In the genomic region with DNA sequence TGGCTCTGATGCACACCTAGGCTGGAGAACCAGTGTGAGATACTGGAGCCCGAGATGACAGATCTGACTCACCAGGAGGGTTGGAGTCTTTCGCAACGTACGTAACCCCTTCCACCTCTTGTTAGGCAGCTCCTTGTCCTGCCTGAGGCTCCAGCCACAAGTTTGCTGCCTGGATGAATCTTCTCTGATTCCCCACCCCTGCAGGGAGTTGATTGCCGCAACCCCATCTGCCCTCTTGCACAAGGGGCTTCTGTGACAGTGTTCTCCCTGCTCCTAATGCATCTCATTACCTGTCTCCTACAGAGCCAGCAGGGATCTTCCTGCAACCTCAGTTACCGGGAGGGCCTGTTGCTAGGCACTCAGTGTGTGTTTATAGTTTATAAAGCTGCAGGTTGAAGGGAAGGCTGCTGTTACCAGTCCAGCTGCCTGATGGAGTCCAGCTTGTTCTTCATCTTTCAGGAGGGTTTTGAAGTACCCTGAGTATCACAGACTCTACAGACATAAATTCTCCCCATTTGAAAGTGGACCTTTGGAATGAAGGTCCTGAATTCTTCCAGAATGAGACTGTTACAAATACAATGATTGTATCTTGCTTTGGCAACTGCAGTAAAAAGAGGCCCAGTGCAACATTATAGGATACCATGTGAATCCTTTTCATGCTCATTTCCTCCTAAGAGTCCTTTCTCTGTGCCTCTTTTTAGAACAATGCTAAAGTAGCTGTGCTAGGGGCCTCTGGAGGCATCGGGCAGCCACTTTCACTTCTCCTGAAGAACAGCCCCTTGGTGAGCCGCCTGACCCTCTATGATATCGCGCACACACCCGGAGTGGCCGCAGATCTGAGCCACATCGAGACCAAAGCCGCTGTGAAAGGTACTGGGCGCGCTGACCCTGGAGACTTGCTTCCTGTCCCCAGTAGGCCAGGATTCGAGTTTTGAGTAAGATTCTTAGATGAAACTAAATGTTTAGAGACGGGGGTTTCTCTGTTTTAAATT, we compare ENCODE assay signal across 10 cellular contexts. TPM values are rescaled to one million over a fixed set of nuclear protein-coding genes. Genes with fewer than 3 reads are reported as not detected.
A peak's percentile ranks its signal among the peaks of the same experiment; 100 is the strongest.
DNase-seq lines count a peak whose midpoint lies in the region; ATAC-seq, FAIRE-seq and TF ChIP-seq lines count a peak whose summit lies in the region.
"Had no signal": no experiment of that assay in that cellular context is flagged by ENCODE, and none has a peak within 500 bp of the region (broad histone marks: within the 10 kb centered on the region; RNA-seq: fewer than 3 reads in every experiment).

No MANE protein-coding gene starts in this region.

- peaks cover 73% of the 10 kb centered on the region for H4K20me1 ChIP-seq in smooth muscle cell (ENCODE audit: low read depth)

- H3K27ac ChIP-seq in foreskin keratinocyte (no peak overlapping the region), smooth muscle cell (ENCODE audit: low read depth) (peak overlapping the region; percentile 67)

- H3K9me3 ChIP-seq in smooth muscle cell (replicated peaks; ENCODE audit: low read depth), result no peaks in the 10 kb centered on the region

- peaks cover 3% of the 10 kb centered on the region for H3F3A ChIP-seq in smooth muscle cell (ENCODE audit: low read depth)

- peak; percentile 92 for ATAC-seq in foreskin keratinocyte
- ATAC-seq: HCT116, T-cell had no signal

- H3K79me2 ChIP-seq in smooth muscle cell (ENCODE audit: low read depth), result peaks cover 62% of the 10 kb centered on the region

- WGBS in smooth muscle cell (ENCODE audit: low lambda C conversion rate), result 86% methylated on average over 18 of the region's 18 CpGs

- H3K27me3 ChIP-seq in foreskin keratinocyte (no peaks in the 10 kb centered on the region), smooth muscle cell (ENCODE audit: low read depth) (no peaks in the 10 kb centered on the region)

- H3K4me2 ChIP-seq in smooth muscle cell, result no peak overlapping the region

- H3K9ac ChIP-seq in smooth muscle cell (ENCODE audit: low read depth), result no peak overlapping the region

- no peak overlapping the region for H2AFZ ChIP-seq in smooth muscle cell (ENCODE audit: low read depth)

- peaks cover 11% of the 10 kb centered on the region for H3K36me3 ChIP-seq in smooth muscle cell (ENCODE audit: low read depth)

- H3K4me1 ChIP-seq in foreskin keratinocyte (peaks cover 7% of the 10 kb centered on the region), smooth muscle cell (ENCODE audit: low read depth) (no peaks in the 10 kb centered on the region)

- FAIRE-seq in frontal cortex (lab: Jason Lieb, UNC), result no peak

- H3K4me3 ChIP-seq in smooth muscle cell, result no peak overlapping the region

- TF ChIP-seq CTCF in foreskin keratinocyte (conservative IDR thresholded peaks at IDR 0.05), result no peak
- no peak for TF ChIP-seq CTCF in smooth muscle cell (IDR thresholded peaks at IDR 0.05; ENCODE audit: borderline replicate concordance, insufficient read depth, poor library complexity, severe bottlenecking)

- DNase-seq in NCI-H345 (lab: John Stamatoyannopoulos, UW), result peak; percentile 8
- DNase-seq in NCI-H345 treated with DMSO at 0.1 percent for 48 hours (lab: John Stamatoyannopoulos, UW; ENCODE audit: unreplicated experiment), result no peak
- peak; percentile 49 for DNase-seq in SIG-M5 (lab: John Stamatoyannopoulos, UW)
- peak; percentile 74 to 86 for DNase-seq in foreskin keratinocyte
- DNase-seq in smooth muscle cell (lab: John Stamatoyannopoulos, UW; ENCODE audit: unreplicated experiment), result no peak
- no peak for DNase-seq in DMS153 (lab: John Stamatoyannopoulos, UW)
- no peak for DNase-seq in frontal cortex (ENCODE audit: low spot score in 2 of 2)
- DNase-seq in NAMALWA (ENCODE audit: low spot score), result no peak
- DNase-seq: T-cell had no signal

RNA-seq across cellular contexts. Expression of a gene that starts 6.5 kb away (rescaled TPM):
- total RNA-seq in foreskin keratinocyte, result 131 and 147 TPM in 2 replicates
- polyA plus RNA-seq in foreskin keratinocyte, result 237 and 266 TPM in 2 replicates
- 57.0 and 58.1 TPM in 2 replicates for total RNA-seq in smooth muscle cell
- polyA plus RNA-seq in smooth muscle cell, result 216 and 221 TPM in 2 replicates
- 34.6 TPM for total RNA-seq in frontal cortex

RNA-seq across cellular contexts. Expression of a gene that starts 6.6 kb away (rescaled TPM):
- total RNA-seq in foreskin keratinocyte (37.8 and 51.5 TPM in 2 replicates), smooth muscle cell (72.2 and 84.0 TPM in 2 replicates), frontal cortex (16.3 TPM)
- polyA plus RNA-seq in foreskin keratinocyte (54.2 and 61.4 TPM in 2 replicates), smooth muscle cell (75.6 and 95.7 TPM in 2 replicates)

Comparison
In these comparisons a context has a peak if more than half of its experiments do, and no peak if none do; other contexts are left out.
1. DNase-seq: peak in NCI-H345 (single experiment), SIG-M5 (single experiment) and foreskin keratinocyte (2 of 2); none in NCI-H345 treated with DMSO at 0.1 percent for 48 hours (single experiment), smooth muscle cell (single experiment), DMS153 (single experiment), frontal cortex (0 of 2) and NAMALWA (single experiment).